13 cellular contexts compared by ENCODE assay signal in the genomic region with DNA sequence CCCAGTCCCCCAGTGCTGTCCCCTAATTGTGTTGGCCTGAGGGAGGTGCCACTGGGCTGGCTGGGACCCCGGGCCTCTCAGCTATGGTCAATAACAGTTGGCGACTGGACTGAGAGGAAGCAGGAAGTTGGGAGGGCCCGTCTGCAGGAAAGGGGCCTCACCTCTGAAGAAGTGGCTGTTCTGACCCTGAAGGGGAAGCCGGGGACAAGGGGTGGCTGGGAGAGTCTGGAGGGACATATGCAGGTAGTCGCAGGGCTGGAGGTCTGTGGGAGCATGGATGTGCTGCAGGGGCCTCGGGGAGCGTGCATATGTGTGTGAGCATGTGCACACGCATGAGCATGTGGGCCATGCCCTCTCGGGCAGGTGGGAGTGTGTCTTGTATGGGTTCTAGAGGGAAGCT. TPM values are rescaled to one million over a fixed set of nuclear protein-coding genes. Genes with fewer than 3 reads are reported as not detected.
DNase-seq lines count a peak whose midpoint lies in the region; ATAC-seq and TF ChIP-seq lines count a peak whose summit lies in the region.
"Had no signal": no experiment of that assay in that cellular context is flagged by ENCODE, and none has a peak within 500 bp of the region (broad histone marks: within the 10 kb centered on the region; RNA-seq: fewer than 3 reads in every experiment).

No MANE protein-coding gene starts in this region.

- peaks cover 11% of the 10 kb centered on the region for H3K36me3 Mint-ChIP-seq in activated T-cell treated with anti-CD3 and anti-CD28 coated beads, Interleukin-2, amount 50 U/mL, for 4 hours (ENCODE audit: insufficient read depth)
- no peaks in the 10 kb centered on the region for H3K36me3 Mint-ChIP-seq in activated naive CD8-positive, alpha-beta T cell

- H3K4ac ChIP-seq in neuronal stem cell (ENCODE audit: low read length), result no peak overlapping the region

- no peak for TF ChIP-seq CTCF in Loucy (conservative IDR thresholded peaks at IDR 0.05; ENCODE audit: low read length)

- H3K27me3 Mint-ChIP-seq in activated T-cell treated with anti-CD3 and anti-CD28 coated beads, Interleukin-2, amount 50 U/mL, for 4 hours (ENCODE audit: low read depth), result no peaks in the 10 kb centered on the region
- H3K27me3 Mint-ChIP-seq in activated naive CD8-positive, alpha-beta T cell, result no peaks in the 10 kb centered on the region

- H3K9me3 Mint-ChIP-seq in activated T-cell treated with anti-CD3 and anti-CD28 coated beads, Interleukin-2, amount 50 U/mL, for 4 hours, result no peaks in the 10 kb centered on the region
- H3K9me3 Mint-ChIP-seq in activated naive CD8-positive, alpha-beta T cell (ENCODE audit: low read depth), result no peaks in the 10 kb centered on the region

- H3K79me2 ChIP-seq in Loucy (ENCODE audit: insufficient read depth, low read length), result peaks cover 75% of the 10 kb centered on the region

- no peaks in the 10 kb centered on the region for H3F3A ChIP-seq in Loucy (ENCODE audit: low read depth)

- peaks cover 22% of the 10 kb centered on the region for H4K20me1 ChIP-seq in Loucy (ENCODE audit: insufficient read depth, low read length, poor library complexity, severe bottlenecking)

- H3K18ac ChIP-seq in neuronal stem cell (ENCODE audit: low read length), result peak overlapping the region; percentile 57

- H3K9ac ChIP-seq in Loucy (ENCODE audit: low read depth, low read length, poor library complexity, severe bottlenecking), result peak overlapping the region; percentile 22
- H3K9ac ChIP-seq in neuronal stem cell (ENCODE audit: low read depth, low read length, poor library complexity), result no peak overlapping the region
- H3K9ac ChIP-seq: SK-N-SH had no signal

- H3K27me3 ChIP-seq in Loucy (ENCODE audit: insufficient read depth, low read length, poor library complexity, severe bottlenecking) (no peaks in the 10 kb centered on the region), neuronal stem cell (ENCODE audit: control insufficient read depth in 3 of 3, insufficient read depth in 3 of 3, low read depth in 1 of 3, low read length in 3 of 3) (peaks cover 0 to 3% (median 0%) of the 10 kb centered on the region in 3 experiments)

- peaks cover 17% of the 10 kb centered on the region; the same call in 1 of the 2 replicates for H3K36me3 ChIP-seq in Loucy (ENCODE audit: insufficient read depth, low read length)
- peaks cover 20 to 43% of the 10 kb centered on the region in 2 donors for H3K36me3 ChIP-seq in neuronal stem cell (replicated peaks in 1 of 2; ENCODE audit: control insufficient read depth in 2 of 2, insufficient read depth in 2 of 2, low read length in 2 of 2)

- H2BK15ac ChIP-seq in neuronal stem cell (ENCODE audit: low read length), result no peak overlapping the region

- no peak overlapping the region for H3K27ac ChIP-seq in neuronal stem cell (replicated peaks; ENCODE audit: low read length)

- H2AFZ ChIP-seq in Loucy (ENCODE audit: low read length) (no peak overlapping the region), neuronal stem cell (ENCODE audit: low read length) (no peak overlapping the region)

- DNase-seq in activated T-cell treated with anti-CD3 and anti-CD28 coated beads, Interleukin-2, amount 50 U/mL, for 4 hours, result no peak
- no peak for DNase-seq in activated T-cell treated with anti-CD3 and anti-CD28 coated beads for 4 hours
- DNase-seq in neuronal stem cell (ENCODE audit: low spot score), result no peak
- DNase-seq in DMS153 treated with DMSO at 0.1 percent for 48 hours (lab: John Stamatoyannopoulos, UW; ENCODE audit: unreplicated experiment), result no peak
- DNase-seq: aorta; DMS53; NK-92 treated with Interleukin-12 subunit alpha and Interleukin-12 subunit beta, amount 100 ng/mL, for 24 hours; SK-N-SH had no signal

- H4K8ac ChIP-seq in neuronal stem cell (ENCODE audit: low read depth, low read length), result peak overlapping the region; percentile 65

- no CpG with 5 or more reads among the region's 9 CpGs for WGBS in neuronal stem cell (ENCODE audit: extremely low coverage in 2 of 2, insufficient read length in 2 of 2, insufficient replicate concordance in 1 of 2), 2 donors

- H3K4me1 ChIP-seq in Loucy (ENCODE audit: insufficient read depth, low read length, poor library complexity, severe bottlenecking) (peaks cover 35% of the 10 kb centered on the region), neuronal stem cell (ENCODE audit: control insufficient read depth in 2 of 2, insufficient read depth in 1 of 2, low read depth in 1 of 2, low read length in 2 of 2) (peaks cover 3 to 8% of the 10 kb centered on the region in 2 donors)

- H2AK5ac ChIP-seq in neuronal stem cell (ENCODE audit: low read depth, low read length), result no peak overlapping the region

- H3K4me2 ChIP-seq in Loucy (ENCODE audit: low read depth, low read length, poor library complexity, severe bottlenecking) (peak overlapping the region; percentile 100), neuronal stem cell (ENCODE audit: insufficient read depth, low read length, poor library complexity, severe bottlenecking) (no peak overlapping the region)
- H3K4me2 ChIP-seq: SK-N-SH had no signal

- H2BK120ac ChIP-seq in neuronal stem cell (ENCODE audit: low read depth, low read length), result no peak overlapping the region

- H3K4me1 Mint-ChIP-seq in activated T-cell treated with anti-CD3 and anti-CD28 coated beads, Interleukin-2, amount 50 U/mL, for 4 hours (ENCODE audit: low read depth), result peaks cover 56% of the 10 kb centered on the region
- H3K4me1 Mint-ChIP-seq in activated naive CD8-positive, alpha-beta T cell (ENCODE audit: low read depth), result peaks cover 52% of the 10 kb centered on the region

- H3K4me3 ChIP-seq in Loucy (ENCODE audit: low read length, poor library complexity, severe bottlenecking) (peak overlapping the region; percentile 96), neuronal stem cell (ENCODE audit: low read length in 2 of 2) (no peak overlapping the region)

- peak overlapping the region; percentile 90 for H3K4me3 Mint-ChIP-seq in activated T-cell treated with anti-CD3 and anti-CD28 coated beads, Interleukin-2, amount 50 U/mL, for 4 hours
- H3K4me3 Mint-ChIP-seq in activated naive CD8-positive, alpha-beta T cell, result peak overlapping the region; percentile 88

- no peak for ATAC-seq in activated T-cell treated with anti-CD3 and anti-CD28 coated beads, Interleukin-2, amount 50 U/mL, for 4 hours
- ATAC-seq in HG02938 (IDR thresholded peaks at IDR 0.05; ENCODE audit: unreplicated experiment) (no peak), GM21423 (IDR thresholded peaks at IDR 0.05; ENCODE audit: unreplicated experiment) (no peak)

- peak overlapping the region; percentile 75 for H2BK5ac ChIP-seq in neuronal stem cell (ENCODE audit: low read length)

- peak overlapping the region; percentile 31 for H3K14ac ChIP-seq in neuronal stem cell (ENCODE audit: low read length)

- H3K9me2 ChIP-seq in Loucy (replicated peaks; ENCODE audit: low read depth, low read length), result no peaks in the 10 kb centered on the region
- H3K9me2 ChIP-seq: SK-N-SH had no signal

- no peaks in the 10 kb centered on the region for H3K9me3 ChIP-seq in Loucy (ENCODE audit: insufficient read depth, low read depth, low read length)
- H3K9me3 ChIP-seq in neuronal stem cell (replicated peaks in 1 of 2; ENCODE audit: control insufficient read depth in 2 of 2, insufficient read depth in 1 of 2, low read depth in 1 of 2, low read length in 2 of 2), result peaks cover 0 to 12% of the 10 kb centered on the region in 2 donors
- H3K9me3 ChIP-seq: SK-N-SH had no signal

- no peak overlapping the region for H2BK12ac ChIP-seq in neuronal stem cell (ENCODE audit: low read length)

- peak overlapping the region; percentile 65 for H3K23ac ChIP-seq in neuronal stem cell (ENCODE audit: low read depth, low read length, poor library complexity)

- H3K79me1 ChIP-seq in neuronal stem cell (ENCODE audit: low read depth, low read length), result peaks cover 21% of the 10 kb centered on the region

- H3K27ac Mint-ChIP-seq in activated naive CD8-positive, alpha-beta T cell, result peak overlapping the region; percentile 84

- H4K91ac ChIP-seq in neuronal stem cell (ENCODE audit: low read depth, low read length, poor library complexity), result no peak overlapping the region

RNA-seq across cellular contexts. Expression of gene PKN1, which starts 5.9 kb away (rescaled TPM):
- 100 to 1,000 TPM; 171 to 213 (median 197) TPM for total RNA-seq in activated T-cell treated with anti-CD3 and anti-CD28 coated beads, Interleukin-2, amount 50 U/mL, for 4 hours
- polyA plus RNA-seq in neuronal stem cell (2013, experiment 1 of 2), result 70.0 TPM
- 68.8 TPM for polyA plus RNA-seq in neuronal stem cell (2013, experiment 2 of 2)

RNA-seq across cellular contexts. Expression of gene DDX39A, which starts 19.9 kb away (rescaled TPM):
- 100 to 1,000 TPM; 538 to 557 (median 548) TPM for total RNA-seq in activated T-cell treated with anti-CD3 and anti-CD28 coated beads, Interleukin-2, amount 50 U/mL, for 4 hours
- polyA plus RNA-seq in neuronal stem cell (2013, experiment 1 of 2), result 75.6 TPM
- 76.2 TPM for polyA plus RNA-seq in neuronal stem cell (2013, experiment 2 of 2)

RNA-seq across cellular contexts. Expression of gene PTGER1, which starts 36.1 kb away (rescaled TPM):
- total RNA-seq in activated T-cell treated with anti-CD3 and anti-CD28 coated beads, Interleukin-2, amount 50 U/mL, for 4 hours, result under 1 TPM in 1 of 3 donors, not detected in 2; 0.19 TPM
- 0.26 TPM for polyA plus RNA-seq in neuronal stem cell (2013, experiment 1 of 2)
- polyA plus RNA-seq in neuronal stem cell (2013, experiment 2 of 2), result 0.29 TPM
- total RNA-seq: frontal cortex had no signal
- polyA plus RNA-seq: aorta had no signal

RNA-seq across cellular contexts. Expression of gene GIPC1, which starts 56.9 kb away (rescaled TPM):
- total RNA-seq in activated T-cell treated with anti-CD3 and anti-CD28 coated beads, Interleukin-2, amount 50 U/mL, for 4 hours, result 10 to 100 TPM; 42.5 to 49.8 (median 44.3) TPM
- polyA plus RNA-seq in neuronal stem cell (2013, experiment 1 of 2), result 47.5 TPM
- 45.1 TPM for polyA plus RNA-seq in neuronal stem cell (2013, experiment 2 of 2)

RNA-seq across cellular contexts. Expression of gene ADGRE5, which starts 57.8 kb away (rescaled TPM):
- 100 to 1,000 TPM; 217 to 280 (median 218) TPM for total RNA-seq in activated T-cell treated with anti-CD3 and anti-CD28 coated beads, Interleukin-2, amount 50 U/mL, for 4 hours
- 0.74 TPM for polyA plus RNA-seq in neuronal stem cell (2013, experiment 1 of 2)
- polyA plus RNA-seq in neuronal stem cell (2013, experiment 2 of 2), result 0.72 TPM
